In the genomic region with DNA sequence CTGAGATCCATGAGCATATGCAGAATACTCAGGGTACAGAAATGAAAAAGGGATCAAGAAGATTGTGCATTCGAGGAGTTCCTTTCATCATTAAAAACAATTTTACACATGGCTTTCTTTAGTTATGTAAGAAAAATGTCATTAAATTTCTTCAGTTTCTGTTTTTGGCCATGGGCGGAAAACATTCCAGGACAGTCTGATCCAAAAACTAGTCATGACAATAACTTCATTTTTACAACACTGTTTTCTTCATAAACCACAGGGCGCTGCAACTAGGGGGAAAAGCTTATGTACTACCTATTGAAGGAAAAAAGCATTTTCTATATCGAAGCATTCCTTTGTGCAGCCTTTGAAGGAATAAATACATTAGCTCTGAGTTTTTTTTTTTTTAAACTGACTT, we compare ENCODE assay signal across 19 cellular contexts. TPM values are rescaled to one million over a fixed set of nuclear protein-coding genes. Genes with fewer than 3 reads are reported as not detected.
DNase-seq lines count a peak whose midpoint lies in the region; ATAC-seq and TF ChIP-seq lines count a peak whose summit lies in the region.
"Had no signal": no experiment of that assay in that cellular context is flagged by ENCODE, and none has a peak within 500 bp of the region (broad histone marks: within the 10 kb centered on the region; RNA-seq: fewer than 3 reads in every experiment).

No MANE protein-coding gene starts in this region.

- peak overlapping the region in 4 of 7 donors; percentile 16 to 84 (median 66) for H3K27ac Mint-ChIP-seq in CD14-positive monocyte

- no peaks in the 10 kb centered on the region for H3K79me2 ChIP-seq in OCI-LY7 (ENCODE audit: insufficient read depth, low read depth, low read length)

- intact Hi-C loops in A673 (cut with micrococcal nuclease; ENCODE audit: unreplicated experiment) (no loop called here), CD14-positive monocyte (cut with micrococcal nuclease) (loop anchor here in 1 of 2 donors (10.0 kb wide), 1 partner anchor 61 kb away; no protein-coding TSS in a partner anchor), esophagus muscularis mucosa (cut with DNase I) (loop anchor here (5.0 kb wide), 1 partner anchor 52 kb away; no protein-coding TSS in a partner anchor), sciatic nerve (cut with DNase I) (no loop called here), OCI-LY7 (cut with micrococcal nuclease; ENCODE audit: unreplicated experiment) (no loop called here)

- H3K27me3 Mint-ChIP-seq in CD14-positive monocyte (ENCODE audit: low read depth in 3 of 3): peaks cover 0 to 15% (median 0%) of the 10 kb centered on the region in 3 donors

- no peaks in the 10 kb centered on the region for H3K36me3 ChIP-seq in A673 (ENCODE audit: insufficient read depth, low read length, poor library complexity, severe bottlenecking)
- peaks cover 0 to 20% (median 10%) of the 10 kb centered on the region in 4 donors for H3K36me3 ChIP-seq in esophagus muscularis mucosa
- H3K36me3 ChIP-seq in OCI-LY7 (ENCODE audit: insufficient read depth, low read length): no peaks in the 10 kb centered on the region

- peaks cover 40 to 45% of the 10 kb centered on the region in 2 donors for H3K36me3 Mint-ChIP-seq in CD14-positive monocyte

- no peaks in the 10 kb centered on the region for H4K20me1 ChIP-seq in OCI-LY7 (ENCODE audit: insufficient read depth, low read length)

- TF ChIP-seq CTCF in A673 (conservative IDR thresholded peaks at IDR 0.05; ENCODE audit: low read depth, low read length) (no peak), CD14-positive monocyte (IDR thresholded peaks at IDR 0.05) (no peak), esophagus muscularis mucosa (IDR thresholded peaks at IDR 0.05) (no peak), OCI-LY7 (conservative IDR thresholded peaks at IDR 0.05; ENCODE audit: low read length) (no peak)

- H3K9me2 ChIP-seq in OCI-LY7 (ENCODE audit: insufficient read depth, low read length): no peaks in the 10 kb centered on the region

- DNase-seq in A673 (ENCODE audit: low spot score) (peak; percentile 10), CD14-positive monocyte (ENCODE audit: low spot score) (no peak), esophagus muscularis mucosa (ENCODE audit: extremely low spot score) (no peak), sciatic nerve (ENCODE audit: low spot score) (no peak), OCI-LY7 (ENCODE audit: low spot score) (no peak)
- DNase-seq: Caco-2, GDM1, NCI-H1436, NCI-H2029, NCI-H345, NCI-H524 treated with DMSO at 0.1 percent for 48 hours, PC-9 had no signal

- CTCF ChIA-PET in A673 (lab: Charles Lee) (no interaction called here), OCI-LY7 (lab: Charles Lee; ENCODE audit: unreplicated experiment) (no interaction called here)

- POLR2A ChIA-PET in A673 (lab: Charles Lee; ENCODE audit: low non-redundant PET): no interaction called here
- POLR2A ChIA-PET in OCI-LY7 (lab: Charles Lee): no interaction called here

- H3K9me3 ChIP-seq in A673 (ENCODE audit: low read depth, low read length, poor library complexity, severe bottlenecking) (no peaks in the 10 kb centered on the region), esophagus muscularis mucosa (no peaks in the 10 kb centered on the region), OCI-LY7 (ENCODE audit: low read length) (no peaks in the 10 kb centered on the region)
- H3K9me3 ChIP-seq: A549, Caco-2 had no signal

- WGBS in esophagus muscularis mucosa: 52% methylated on average over 4 of the region's 4 CpGs

- H3K4me3 Mint-ChIP-seq in CD14-positive monocyte: no peak overlapping the region

- H3K27ac ChIP-seq in A673 (ENCODE audit: low read depth, low read length, poor library complexity, severe bottlenecking): no peak overlapping the region
- H3K27ac ChIP-seq in esophagus muscularis mucosa (replicated peaks in 1 of 4): peak overlapping the region in 3 of 4 donors; percentile 15 to 47 (median 26)
- no peak overlapping the region for H3K27ac ChIP-seq in OCI-LY7 (ENCODE audit: low read depth, low read length, poor library complexity, severe bottlenecking)
- H3K27ac ChIP-seq: A549, C4-2B, KMS-11, PC-9, RWPE1 had no signal

- no peak for TF ChIP-seq POLR2A in esophagus muscularis mucosa (IDR thresholded peaks at IDR 0.05; ENCODE audit: low read depth)

- H3K4me2 ChIP-seq in OCI-LY7 (ENCODE audit: low read length): no peak overlapping the region
- H3K4me2 ChIP-seq: A549, KMS-11, PC-9 had no signal

- H3K4me1 Mint-ChIP-seq in CD14-positive monocyte: peaks cover 44% of the 10 kb centered on the region

- no peaks in the 10 kb centered on the region for H3K9me3 Mint-ChIP-seq in CD14-positive monocyte

- BruUV-seq in A673 (replicated peaks; lab: Mats Ljungman, UMichigan) (no TSS peak), OCI-LY7 (replicated peaks; lab: Mats Ljungman, UMichigan) (no TSS peak)

- H3K4me1 ChIP-seq in A673 (ENCODE audit: insufficient read depth, low read length, poor library complexity, severe bottlenecking) (no peaks in the 10 kb centered on the region), esophagus muscularis mucosa (peaks cover 0 to 36% (median 17%) of the 10 kb centered on the region in 4 donors), OCI-LY7 (ENCODE audit: insufficient read depth, low read length, poor library complexity, severe bottlenecking) (no peaks in the 10 kb centered on the region)
- H3K4me1 ChIP-seq: A549, Caco-2 had no signal

- no peak for TF ChIP-seq EP300 in esophagus muscularis mucosa (IDR thresholded peaks at IDR 0.05)

- no peak overlapping the region for H3K4me3 ChIP-seq in A673 (ENCODE audit: low read depth, low read length, poor library complexity, severe bottlenecking)
- no peak overlapping the region for H3K4me3 ChIP-seq in esophagus muscularis mucosa
- no peak overlapping the region for H3K4me3 ChIP-seq in OCI-LY7 (ENCODE audit: low read depth, low read length, poor library complexity, severe bottlenecking)
- H3K4me3 ChIP-seq: A549, PC-9 had no signal

- H3K27me3 ChIP-seq in A673 (replicated peaks; ENCODE audit: insufficient read depth, low read depth, low read length, poor library complexity): no peaks in the 10 kb centered on the region
- no peaks in the 10 kb centered on the region for H3K27me3 ChIP-seq in esophagus muscularis mucosa

- ATAC-seq in sciatic nerve: peak; percentile 77
- ATAC-seq in GM21390 (IDR thresholded peaks at IDR 0.05; ENCODE audit: unreplicated experiment): no peak
- ATAC-seq in GM21529 (IDR thresholded peaks at IDR 0.05; ENCODE audit: unreplicated experiment): no peak
- no peak for ATAC-seq in GM19463 (IDR thresholded peaks at IDR 0.05; ENCODE audit: unreplicated experiment)
- ATAC-seq: A549 had no signal

- no peak overlapping the region for H2AFZ ChIP-seq in OCI-LY7 (ENCODE audit: low read length)
- H2AFZ ChIP-seq: PC-9 had no signal

RNA-seq across cellular contexts. Expression of a gene that starts 28.2 kb away (rescaled TPM):
- total RNA-seq in A673 (2021) (7.2 and 8.0 TPM in 2 replicates), esophagus muscularis mucosa (100 to 1,000 TPM in 1 of 4 donors, 10 to 100 TPM in 3; 53.1 to 101 (median 85.2) TPM), sciatic nerve (55.9 TPM), OCI-LY7 (2022) (not detected in 2 replicates)
- polyA plus RNA-seq in CD14-positive monocyte: 10 to 100 TPM; 72.6 to 74.6 TPM
- total RNA-seq in OCI-LY7 (2014; rRNA removed; shearing (Covaris generic)): not detected in 2 replicates

Comparison
In these comparisons a context has a peak if more than half of its experiments do, and no peak if none do; other contexts are left out.
1. H3K27ac ChIP-seq: peak in esophagus muscularis mucosa (3 of 4); none in A673 (single experiment) and OCI-LY7 (single experiment).